In genomic region chr9:116000748-116001329, GRCh38 we compare ENCODE assay signal across 9 cellular contexts.
A peak's percentile ranks its signal among the peaks of the same experiment; 100 is the strongest.
DNase-seq lines count a peak whose midpoint lies in the region; ATAC-seq, FAIRE-seq and TF ChIP-seq lines count a peak whose summit lies in the region.
"Had no signal": no experiment of that assay in that cellular context is flagged by ENCODE, and none has a peak within 500 bp of the region (broad histone marks: within the 10 kb centered on the region; RNA-seq: fewer than 3 reads in every experiment).

No MANE protein-coding gene starts in this region.

- FAIRE-seq in astrocyte (lab: Jason Lieb, UNC) = no peak

- H3K4me3 ChIP-seq in astrocyte (ENCODE audit: insufficient read depth, low read depth, low read length) (no peak overlapping the region), neural progenitor cell (no peak overlapping the region)

- H3K27ac Mint-ChIP-seq in astrocyte (ENCODE audit: unreplicated experiment) (no peak overlapping the region), neural progenitor cell (no peak overlapping the region)
- H3K27ac Mint-ChIP-seq: activated naive CD8-positive, alpha-beta T cell treated with anti-CD3 and anti-CD28 coated beads, Interleukin-2, amount 10 ng/mL, durations not matched to agents 7 days and 5 days had no signal

- H3K9me3 ChIP-seq in astrocyte (ENCODE audit: insufficient read depth, low read depth, low read length) (no peaks in the 10 kb centered on the region), neural progenitor cell (ENCODE audit: low read depth) (no peaks in the 10 kb centered on the region)

- H3K4me1 ChIP-seq in astrocyte (ENCODE audit: insufficient read depth, low read length) (peaks cover 15% of the 10 kb centered on the region), neural progenitor cell (no peaks in the 10 kb centered on the region)

- intact Hi-C loops in Right ventricle myocardium superior (cut with DNase I) = no loop called here
- intact Hi-C loops in Right ventricle myocardium inferior (cut with DNase I) = loop anchor here (5.0 kb wide), 1 partner anchor 119 kb away; no protein-coding TSS in a partner anchor

- no peaks in the 10 kb centered on the region for H3K9me3 Mint-ChIP-seq in astrocyte (ENCODE audit: unreplicated experiment)
- H3K9me3 Mint-ChIP-seq in neural progenitor cell = no peaks in the 10 kb centered on the region
- H3K9me3 Mint-ChIP-seq: activated naive CD8-positive, alpha-beta T cell treated with anti-CD3 and anti-CD28 coated beads, Interleukin-2, amount 10 ng/mL, durations not matched to agents 7 days and 5 days had no signal

- H3K4me1 Mint-ChIP-seq in astrocyte (ENCODE audit: low read depth, unreplicated experiment) (peaks cover 47% of the 10 kb centered on the region), neural progenitor cell (no peaks in the 10 kb centered on the region)
- H3K4me1 Mint-ChIP-seq: activated naive CD8-positive, alpha-beta T cell treated with anti-CD3 and anti-CD28 coated beads, Interleukin-2, amount 10 ng/mL, durations not matched to agents 7 days and 5 days had no signal

- H3K79me2 ChIP-seq in astrocyte (ENCODE audit: insufficient read depth, low read length) (no peaks in the 10 kb centered on the region), neural progenitor cell (ENCODE audit: low read depth) (no peaks in the 10 kb centered on the region)

- ATAC-seq in Right ventricle myocardium superior (ENCODE audit: poor library complexity) = peak; percentile 56
- ATAC-seq in Right ventricle myocardium inferior = no peak
- peak; percentile 79 for ATAC-seq in HG03354 (IDR thresholded peaks at IDR 0.05; ENCODE audit: poor library complexity, severe bottlenecking, unreplicated experiment)

- H3K36me3 ChIP-seq in astrocyte (ENCODE audit: insufficient read depth, low read length) (no peaks in the 10 kb centered on the region), neural progenitor cell (no peaks in the 10 kb centered on the region)

- H3K27me3 ChIP-seq in astrocyte (ENCODE audit: insufficient read depth, low read length) (no peaks in the 10 kb centered on the region), neural progenitor cell (no peaks in the 10 kb centered on the region)

- DNase-seq in Right ventricle myocardium superior (no peak), Right ventricle myocardium inferior (ENCODE audit: missing footprints) (no peak), astrocyte (ENCODE audit: low read depth) (no peak), neural progenitor cell (ENCODE audit: low spot score) (peak; percentile 65), NCI-H526 treated with DMSO at 0.1 percent for 48 hours (lab: John Stamatoyannopoulos, UW) (no peak), superior temporal gyrus (ENCODE audit: extremely low spot score) (no peak)
- no peak for DNase-seq in activated CD4-positive, alpha-beta T cell treated with anti-CD3 and anti-CD28 coated beads for 4 hours
- DNase-seq: activated naive CD8-positive, alpha-beta T cell treated with anti-CD3 and anti-CD28 coated beads, Interleukin-2, amount 10 ng/mL, durations not matched to agents 7 days and 5 days had no signal

- no peaks in the 10 kb centered on the region for H3K27me3 Mint-ChIP-seq in astrocyte (ENCODE audit: low read depth, unreplicated experiment)
- H3K27me3 Mint-ChIP-seq in neural progenitor cell (ENCODE audit: insufficient read depth, low read depth) = no peaks in the 10 kb centered on the region
- H3K27me3 Mint-ChIP-seq: activated naive CD8-positive, alpha-beta T cell treated with anti-CD3 and anti-CD28 coated beads, Interleukin-2, amount 10 ng/mL, durations not matched to agents 7 days and 5 days had no signal

- H3K9ac ChIP-seq in astrocyte (ENCODE audit: low read length) (no peak overlapping the region), neural progenitor cell (no peak overlapping the region)

- H3F3A ChIP-seq in neural progenitor cell (ENCODE audit: low read depth) = no peaks in the 10 kb centered on the region

- no peak overlapping the region for H2AFZ ChIP-seq in astrocyte (ENCODE audit: low read depth, low read length)
- H2AFZ ChIP-seq in neural progenitor cell (replicated peaks) = peak overlapping the region; percentile 64

- H4K20me1 ChIP-seq in astrocyte (ENCODE audit: insufficient read depth, low read length) (no peaks in the 10 kb centered on the region), neural progenitor cell (ENCODE audit: low read depth) (no peaks in the 10 kb centered on the region)

- H3K36me3 Mint-ChIP-seq in astrocyte (ENCODE audit: low read depth, unreplicated experiment) (no peaks in the 10 kb centered on the region), neural progenitor cell (no peaks in the 10 kb centered on the region)
- H3K36me3 Mint-ChIP-seq: activated naive CD8-positive, alpha-beta T cell treated with anti-CD3 and anti-CD28 coated beads, Interleukin-2, amount 10 ng/mL, durations not matched to agents 7 days and 5 days had no signal

- TF ChIP-seq CTCF in astrocyte (IDR thresholded peaks at IDR 0.05; ENCODE audit: insufficient read depth, low read depth, low read length) = peak; percentile 50
- TF ChIP-seq CTCF in neural progenitor cell (IDR thresholded peaks at IDR 0.05) = peak; percentile 77

- H3K4me3 Mint-ChIP-seq in astrocyte (ENCODE audit: unreplicated experiment) (no peak overlapping the region), neural progenitor cell (no peak overlapping the region)
- H3K4me3 Mint-ChIP-seq: activated naive CD8-positive, alpha-beta T cell treated with anti-CD3 and anti-CD28 coated beads, Interleukin-2, amount 10 ng/mL, durations not matched to agents 7 days and 5 days had no signal

- H3K4me2 ChIP-seq in astrocyte (ENCODE audit: low read length) = no peak overlapping the region
- H3K4me2 ChIP-seq in neural progenitor cell = no peak overlapping the region

- H3K27ac ChIP-seq in astrocyte (ENCODE audit: low read depth, low read length) = no peak overlapping the region
- H3K27ac ChIP-seq in neural progenitor cell = no peak overlapping the region
